In genomic region chr18:37107748-37108522, GRCh38 we compare ENCODE assay signal across 31 cellular contexts.
A peak's percentile ranks its signal among the peaks of the same experiment; 100 is the strongest.
DNase-seq lines count a peak whose midpoint lies in the region; ATAC-seq and TF ChIP-seq lines count a peak whose summit lies in the region.
"Had no signal": no experiment of that assay in that cellular context is flagged by ENCODE, and none has a peak within 500 bp of the region (broad histone marks: within the 10 kb centered on the region; RNA-seq: fewer than 3 reads in every experiment).

No MANE protein-coding gene starts in this region.

- TF ChIP-seq CTCF in VCaP (conservative IDR thresholded peaks at IDR 0.05) (no peak), heart right ventricle (IDR thresholded peaks at IDR 0.05) (no peak), adrenal gland (IDR thresholded peaks at IDR 0.05) (no peak)

- ATAC-seq in heart right ventricle (no peak), GM21423 (IDR thresholded peaks at IDR 0.05; ENCODE audit: unreplicated experiment) (no peak), HG02970 (IDR thresholded peaks at IDR 0.05; ENCODE audit: low FRiP score, unreplicated experiment) (no peak)
- ATAC-seq: activated CD4-positive, alpha-beta T cell treated with anti-CD3 and anti-CD28 coated beads for 36 hours; activated CD8-positive, alpha-beta T cell treated with anti-CD3 and anti-CD28 coated beads for 36 hours; esophagus mucosa; heart left ventricle; right lobe of liver had no signal

- DNase-seq in DMS153 (lab: John Stamatoyannopoulos, UW): peak; percentile 84
- peak; percentile 50 for DNase-seq in NCI-H1417 treated with DMSO at 0.1 percent for 48 hours (lab: John Stamatoyannopoulos, UW)
- DNase-seq in NCI-H510A treated with DMSO at 0.1 percent for 48 hours (lab: John Stamatoyannopoulos, UW): peak; percentile 73
- DNase-seq in heart right ventricle: no peak
- no peak for DNase-seq in adrenal gland
- DNase-seq: activated CD4-positive, alpha-beta T cell treated with anti-CD3 and anti-CD28 coated beads for 36 hours; activated CD8-positive, alpha-beta T cell treated with anti-CD3 and anti-CD28 coated beads for 36 hours; activated naive CD4-positive, alpha-beta T cell treated with anti-CD3 and anti-CD28 coated beads, Interleukin-2, amount 10 ng/mL, durations not matched to agents 7 days and 5 days; CD4-positive, alpha-beta memory T cell; cerebellar nuclear complex; dermis blood vessel endothelial cell; foreskin fibroblast; heart left ventricle; KG1; kidney; MG63; naive B cell; NCI-H1694; PC-9; right lobe of liver; Right ventricle myocardium superior; stimulated activated CD8-positive, alpha-beta memory T cell treated with anti-CD3 and anti-CD28 coated beads, Interleukin-4, amount 100 ng/mL, for 48 hours; SW 1271 had no signal

- H3K4me3 ChIP-seq in heart right ventricle (no peak overlapping the region), adrenal gland (no peak overlapping the region)
- H3K4me3 ChIP-seq: heart left ventricle, MG63, PC-9, prostate gland, right lobe of liver, thoracic aorta had no signal

- H3K4me1 ChIP-seq in heart right ventricle (no peaks in the 10 kb centered on the region), adrenal gland (replicated peaks in 1 of 2) (no peaks in the 10 kb centered on the region)
- H3K4me1 ChIP-seq: heart left ventricle, prostate gland, right lobe of liver had no signal

- no peak for TF ChIP-seq POLR2A in adrenal gland (IDR thresholded peaks at IDR 0.05)

- H3K9me3 ChIP-seq in heart right ventricle (peaks cover 0 to 48% (median 8%) of the 10 kb centered on the region in 11 donors), adrenal gland (replicated peaks in 1 of 3) (no peaks in the 10 kb centered on the region)
- H3K9me3 ChIP-seq: MG63, neutrophil, prostate gland, right lobe of liver had no signal

- WGBS in heart right ventricle, 2 donors: 86 to 88% methylated on average over 5 of the region's 5 CpGs
- WGBS in adrenal gland, 4 donors: 84 to 86% (median 84%) methylated on average over 5 of the region's 5 CpGs

- H3K36me3 ChIP-seq in heart right ventricle: no peaks in the 10 kb centered on the region
- H3K36me3 ChIP-seq in adrenal gland (replicated peaks in 1 of 2): no peaks in the 10 kb centered on the region
- H3K36me3 ChIP-seq: heart left ventricle, MG63, neutrophil, prostate gland, right lobe of liver, thoracic aorta had no signal

- intact Hi-C loops in heart right ventricle (cut with DNase I): no loop called here
- intact Hi-C loops in adrenal gland (cut with DNase I): no loop called here

- H3K27ac ChIP-seq in VCaP (peak overlapping the region; percentile 11; the same call in 1 of the 2 replicates), heart right ventricle (no peak overlapping the region), adrenal gland (no peak overlapping the region)
- H3K27ac ChIP-seq: heart left ventricle, HL-60, neutrophil, PC-9, prostate gland, right lobe of liver, thoracic aorta had no signal

- no peaks in the 10 kb centered on the region for H3K27me3 ChIP-seq in heart right ventricle
- H3K27me3 ChIP-seq in adrenal gland: no peaks in the 10 kb centered on the region
- H3K27me3 ChIP-seq: heart left ventricle, MG63, neutrophil, right lobe of liver had no signal

Comparison
In these comparisons a context has a peak if more than half of its experiments do, and no peak if none do; other contexts are left out.
1. DNase-seq: peak in DMS153 (single experiment), NCI-H1417 treated with DMSO at 0.1 percent for 48 hours (single experiment) and NCI-H510A treated with DMSO at 0.1 percent for 48 hours (single experiment); none in heart right ventricle (0 of 2) and adrenal gland (0 of 7).